ENCODE assay signal across 1 cellular context in the genomic region with DNA sequence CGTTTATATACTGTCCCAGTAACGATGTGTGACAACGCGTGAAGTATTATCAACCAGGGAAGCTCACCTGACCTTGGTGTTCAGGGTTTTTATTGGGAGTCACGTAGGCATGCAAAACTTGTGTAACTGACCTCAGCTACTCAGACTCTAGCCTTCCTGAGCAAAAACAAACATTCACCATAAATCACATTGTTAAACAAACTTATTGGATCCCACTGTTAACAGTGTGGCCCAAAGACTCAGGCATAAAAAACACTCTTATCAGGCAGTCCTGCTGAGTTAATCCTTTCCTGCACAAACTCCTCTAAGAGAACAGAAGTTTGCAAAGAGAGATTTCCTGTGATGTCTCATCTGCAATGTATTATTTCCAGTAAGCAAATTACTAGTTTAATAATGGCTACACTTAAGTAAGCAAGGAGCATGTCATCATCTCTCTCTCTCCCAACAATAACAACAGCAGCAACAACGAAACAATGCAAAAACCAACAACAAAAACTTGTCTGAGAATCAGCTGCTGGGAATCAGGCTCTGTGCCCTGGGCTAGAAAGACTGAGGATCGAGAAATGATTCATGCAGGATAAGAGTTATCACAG.
TF ChIP-seq lines count a peak whose summit lies in the region.

No MANE protein-coding gene starts in this region.

TF ChIP-seq in HepG2, 621 proteins besides CTCF, POLR2A, EP300 and RAD21 (continued from another document):
- TF ChIP-seq NR2F6 (IDR thresholded peaks at IDR 0.05) (peak; percentile 28; the same call in 1 of the 2 replicates), NR2F6 (CRISPR knock-in tag; IDR thresholded peaks at IDR 0.05) (0 out of 2 replicates have a peak, but pooled peaks have one; percentile 30), RARA (CRISPR knock-in tag; IDR thresholded peaks at IDR 0.05) (peak; percentile 59), HDAC6 (IDR thresholded peaks at IDR 0.05; ENCODE audit: low read depth, low read length) (no peak), SETDB1 (CRISPR knock-in tag; IDR thresholded peaks at IDR 0.05; ENCODE audit: borderline replicate concordance) (0 out of 2 replicates have a peak, but pooled peaks have one; percentile 24), FOSL2 (CRISPR knock-in tag; IDR thresholded peaks at IDR 0.05) (peak; percentile 22; the same call in 1 of the 2 replicates), HHEX (CRISPR knock-in tag; IDR thresholded peaks at IDR 0.05) (peak; percentile 12; the same call in 1 of the 2 replicates), PLRG1 (conservative IDR thresholded peaks at IDR 0.05) (no peak)
- TF ChIP-seq, protein P1, sequence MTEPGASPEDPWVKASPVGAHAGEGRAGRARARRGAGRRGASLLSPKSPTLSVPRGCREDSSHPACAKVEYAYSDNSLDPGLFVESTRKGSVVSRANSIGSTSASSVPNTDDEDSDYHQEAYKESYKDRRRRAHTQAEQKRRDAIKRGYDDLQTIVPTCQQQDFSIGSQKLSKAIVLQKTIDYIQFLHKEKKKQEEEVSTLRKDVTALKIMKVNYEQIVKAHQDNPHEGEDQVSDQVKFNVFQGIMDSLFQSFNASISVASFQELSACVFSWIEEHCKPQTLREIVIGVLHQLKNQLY (CRISPR knock-in tag; IDR thresholded peaks at IDR 0.05): peak; percentile 58; the same call in 1 of the 2 replicates
- TF ChIP-seq, protein P2, sequence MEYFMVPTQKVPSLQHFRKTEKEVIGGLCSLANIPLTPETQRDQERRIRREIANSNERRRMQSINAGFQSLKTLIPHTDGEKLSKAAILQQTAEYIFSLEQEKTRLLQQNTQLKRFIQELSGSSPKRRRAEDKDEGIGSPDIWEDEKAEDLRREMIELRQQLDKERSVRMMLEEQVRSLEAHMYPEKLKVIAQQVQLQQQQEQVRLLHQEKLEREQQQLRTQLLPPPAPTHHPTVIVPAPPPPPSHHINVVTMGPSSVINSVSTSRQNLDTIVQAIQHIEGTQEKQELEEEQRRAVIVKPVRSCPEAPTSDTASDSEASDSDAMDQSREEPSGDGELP (IDR thresholded peaks at IDR 0.05; ENCODE audit: borderline replicate concordance, low read depth): peak; percentile 11; the same call in 1 of the 2 replicates
- TF ChIP-seq, protein P3, sequence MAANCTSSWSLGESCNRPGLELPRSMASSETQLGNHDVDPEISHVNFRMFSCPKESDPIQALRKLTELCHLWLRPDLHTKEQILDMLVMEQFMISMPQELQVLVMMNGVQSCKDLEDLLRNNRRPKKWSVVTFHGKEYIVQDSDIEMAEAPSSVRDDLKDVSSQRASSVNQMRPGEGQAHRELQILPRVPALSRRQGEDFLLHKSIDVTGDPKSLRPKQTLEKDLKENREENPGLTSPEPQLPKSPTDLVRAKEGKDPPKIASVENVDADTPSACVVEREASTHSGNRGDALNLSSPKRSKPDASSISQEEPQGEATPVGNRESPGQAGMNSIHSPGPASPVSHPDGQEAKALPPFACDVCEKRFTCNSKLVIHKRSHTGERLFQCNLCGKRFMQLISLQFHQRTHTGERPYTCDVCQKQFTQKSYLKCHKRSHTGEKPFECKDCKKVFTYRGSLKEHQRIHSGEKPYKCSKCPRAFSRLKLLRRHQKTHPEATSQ (CRISPR knock-in tag; IDR thresholded peaks at IDR 0.05; ENCODE audit: borderline replicate concordance): no peak
- TF ChIP-seq, protein P4, sequence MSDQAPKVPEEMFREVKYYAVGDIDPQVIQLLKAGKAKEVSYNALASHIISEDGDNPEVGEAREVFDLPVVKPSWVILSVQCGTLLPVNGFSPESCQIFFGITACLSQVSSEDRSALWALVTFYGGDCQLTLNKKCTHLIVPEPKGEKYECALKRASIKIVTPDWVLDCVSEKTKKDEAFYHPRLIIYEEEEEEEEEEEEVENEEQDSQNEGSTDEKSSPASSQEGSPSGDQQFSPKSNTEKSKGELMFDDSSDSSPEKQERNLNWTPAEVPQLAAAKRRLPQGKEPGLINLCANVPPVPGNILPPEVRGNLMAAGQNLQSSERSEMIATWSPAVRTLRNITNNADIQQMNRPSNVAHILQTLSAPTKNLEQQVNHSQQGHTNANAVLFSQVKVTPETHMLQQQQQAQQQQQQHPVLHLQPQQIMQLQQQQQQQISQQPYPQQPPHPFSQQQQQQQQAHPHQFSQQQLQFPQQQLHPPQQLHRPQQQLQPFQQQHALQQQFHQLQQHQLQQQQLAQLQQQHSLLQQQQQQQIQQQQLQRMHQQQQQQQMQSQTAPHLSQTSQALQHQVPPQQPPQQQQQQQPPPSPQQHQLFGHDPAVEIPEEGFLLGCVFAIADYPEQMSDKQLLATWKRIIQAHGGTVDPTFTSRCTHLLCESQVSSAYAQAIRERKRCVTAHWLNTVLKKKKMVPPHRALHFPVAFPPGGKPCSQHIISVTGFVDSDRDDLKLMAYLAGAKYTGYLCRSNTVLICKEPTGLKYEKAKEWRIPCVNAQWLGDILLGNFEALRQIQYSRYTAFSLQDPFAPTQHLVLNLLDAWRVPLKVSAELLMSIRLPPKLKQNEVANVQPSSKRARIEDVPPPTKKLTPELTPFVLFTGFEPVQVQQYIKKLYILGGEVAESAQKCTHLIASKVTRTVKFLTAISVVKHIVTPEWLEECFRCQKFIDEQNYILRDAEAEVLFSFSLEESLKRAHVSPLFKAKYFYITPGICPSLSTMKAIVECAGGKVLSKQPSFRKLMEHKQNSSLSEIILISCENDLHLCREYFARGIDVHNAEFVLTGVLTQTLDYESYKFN (CRISPR knock-in tag; conservative IDR thresholded peaks at IDR 0.05): peak; percentile 74
- TF ChIP-seq, protein P5, sequence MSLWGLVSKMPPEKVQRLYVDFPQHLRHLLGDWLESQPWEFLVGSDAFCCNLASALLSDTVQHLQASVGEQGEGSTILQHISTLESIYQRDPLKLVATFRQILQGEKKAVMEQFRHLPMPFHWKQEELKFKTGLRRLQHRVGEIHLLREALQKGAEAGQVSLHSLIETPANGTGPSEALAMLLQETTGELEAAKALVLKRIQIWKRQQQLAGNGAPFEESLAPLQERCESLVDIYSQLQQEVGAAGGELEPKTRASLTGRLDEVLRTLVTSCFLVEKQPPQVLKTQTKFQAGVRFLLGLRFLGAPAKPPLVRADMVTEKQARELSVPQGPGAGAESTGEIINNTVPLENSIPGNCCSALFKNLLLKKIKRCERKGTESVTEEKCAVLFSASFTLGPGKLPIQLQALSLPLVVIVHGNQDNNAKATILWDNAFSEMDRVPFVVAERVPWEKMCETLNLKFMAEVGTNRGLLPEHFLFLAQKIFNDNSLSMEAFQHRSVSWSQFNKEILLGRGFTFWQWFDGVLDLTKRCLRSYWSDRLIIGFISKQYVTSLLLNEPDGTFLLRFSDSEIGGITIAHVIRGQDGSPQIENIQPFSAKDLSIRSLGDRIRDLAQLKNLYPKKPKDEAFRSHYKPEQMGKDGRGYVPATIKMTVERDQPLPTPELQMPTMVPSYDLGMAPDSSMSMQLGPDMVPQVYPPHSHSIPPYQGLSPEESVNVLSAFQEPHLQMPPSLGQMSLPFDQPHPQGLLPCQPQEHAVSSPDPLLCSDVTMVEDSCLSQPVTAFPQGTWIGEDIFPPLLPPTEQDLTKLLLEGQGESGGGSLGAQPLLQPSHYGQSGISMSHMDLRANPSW (CRISPR knock-in tag; IDR thresholded peaks at IDR 0.05; ENCODE audit: borderline replicate concordance): 0 out of 2 replicates have a peak, but pooled peaks have one; percentile 38
